8 cellular contexts compared by ENCODE assay signal in genomic region chr19:15836595-15837398, GRCh38. TPM values are rescaled to one million over a fixed set of nuclear protein-coding genes. Genes with fewer than 3 reads are reported as not detected.
DNase-seq lines count a peak whose midpoint lies in the region; ATAC-seq and TF ChIP-seq lines count a peak whose summit lies in the region.

No MANE protein-coding gene starts in this region.

- peak; percentile 50 for TF ChIP-seq POLR2A in esophagus muscularis mucosa (IDR thresholded peaks at IDR 0.05; ENCODE audit: low read depth)

- H3K4me3 ChIP-seq in HUES48 (ENCODE audit: low read depth, low read length) (peak overlapping the region; percentile 32; the same call in 1 of the 2 replicates), esophagus muscularis mucosa (peak overlapping the region; percentile 79 to 98 (median 86)), neuronal stem cell (ENCODE audit: low read length in 2 of 2) (peak overlapping the region in 1 of 2 donors; percentile 88)

- H2AK5ac ChIP-seq in neuronal stem cell (ENCODE audit: low read depth, low read length), result peak overlapping the region; percentile 28

- peak overlapping the region; percentile 17 for H2BK15ac ChIP-seq in neuronal stem cell (ENCODE audit: low read length)

- H3K18ac ChIP-seq in neuronal stem cell (ENCODE audit: low read length), result peak overlapping the region; percentile 94

- H3K36me3 Mint-ChIP-seq in activated T-cell treated with anti-CD3 and anti-CD28 coated beads, Interleukin-2, amount 50 U/mL, for 24 hours (ENCODE audit: low read depth), result no peaks in the 10 kb centered on the region

- no peak overlapping the region for H2BK12ac ChIP-seq in neuronal stem cell (ENCODE audit: low read length)

- DNase-seq in DMS 273 (lab: John Stamatoyannopoulos, UW; ENCODE audit: unreplicated experiment) (peak; percentile 89), esophagus muscularis mucosa (ENCODE audit: extremely low spot score) (peak; percentile 99), neuronal stem cell (ENCODE audit: low spot score) (peak; percentile 87), substantia nigra (lab: John Stamatoyannopoulos, UW) (peak; percentile 70 to 97 (median 93))
- peak; percentile 93 for DNase-seq in activated T-cell treated with anti-CD3 and anti-CD28 coated beads, Interleukin-2, amount 50 U/mL, for 24 hours

- under 1% methylated on average over 21 of the region's 49 CpGs for WGBS in esophagus muscularis mucosa
- no CpG with 5 or more reads among the region's 49 CpGs for WGBS in neuronal stem cell (ENCODE audit: extremely low coverage in 2 of 2, insufficient read length in 2 of 2, insufficient replicate concordance in 1 of 2), 2 donors

- no peak for TF ChIP-seq EP300 in esophagus muscularis mucosa (IDR thresholded peaks at IDR 0.05)

- no peak overlapping the region for H3K27ac ChIP-seq in HUES48 (ENCODE audit: low read depth, low read length)
- H3K27ac ChIP-seq in esophagus muscularis mucosa (replicated peaks in 1 of 4), result peak overlapping the region; percentile 97 to 99 (median 98)
- H3K27ac ChIP-seq in neuronal stem cell (replicated peaks; ENCODE audit: low read length), result peak overlapping the region; percentile 96
- peak overlapping the region; percentile 93 for H3K27ac ChIP-seq in substantia nigra (ENCODE audit: low read depth, low read length, poor library complexity, severe bottlenecking)

- no peaks in the 10 kb centered on the region for H3K79me1 ChIP-seq in neuronal stem cell (ENCODE audit: low read depth, low read length)

- peak overlapping the region; percentile 43 for H3K4me2 ChIP-seq in neuronal stem cell (ENCODE audit: insufficient read depth, low read length, poor library complexity, severe bottlenecking)

- H3K27me3 Mint-ChIP-seq in activated T-cell treated with anti-CD3 and anti-CD28 coated beads, Interleukin-2, amount 50 U/mL, for 24 hours, result no peaks in the 10 kb centered on the region

- H3K9me3 Mint-ChIP-seq in activated T-cell treated with anti-CD3 and anti-CD28 coated beads, Interleukin-2, amount 50 U/mL, for 24 hours, result no peaks in the 10 kb centered on the region

- no peak overlapping the region for H4K91ac ChIP-seq in neuronal stem cell (ENCODE audit: low read depth, low read length, poor library complexity)

- H3K4me1 ChIP-seq in HUES48 (ENCODE audit: control insufficient read depth, insufficient read depth, low read length), result no peaks in the 10 kb centered on the region
- H3K4me1 ChIP-seq in esophagus muscularis mucosa, result peaks cover 7 to 16% (median 14%) of the 10 kb centered on the region in 4 donors
- no peaks in the 10 kb centered on the region for H3K4me1 ChIP-seq in neuronal stem cell (ENCODE audit: control insufficient read depth in 2 of 2, insufficient read depth in 1 of 2, low read depth in 1 of 2, low read length in 2 of 2)

- intact Hi-C loops in esophagus muscularis mucosa (cut with DNase I), result no loop called here

- peak in 1 of 3 experiments; percentile 13 for TF ChIP-seq CTCF in esophagus muscularis mucosa (IDR thresholded peaks at IDR 0.05)

- ATAC-seq in GM21423 (IDR thresholded peaks at IDR 0.05; ENCODE audit: unreplicated experiment), result peak; percentile 96

- H3K27ac Mint-ChIP-seq in activated T-cell treated with anti-CD3 and anti-CD28 coated beads, Interleukin-2, amount 50 U/mL, for 24 hours, result peak overlapping the region; percentile 96

- H3K27me3 ChIP-seq in HUES48 (ENCODE audit: control insufficient read depth, insufficient read depth, low read length) (no peaks in the 10 kb centered on the region), esophagus muscularis mucosa (peaks cover 0 to 9% (median 0%) of the 10 kb centered on the region in 4 donors), neuronal stem cell (ENCODE audit: control insufficient read depth in 3 of 3, insufficient read depth in 3 of 3, low read depth in 1 of 3, low read length in 3 of 3) (peaks cover 0 to 12% (median 0%) of the 10 kb centered on the region in 3 experiments)

- no peak overlapping the region for H4K8ac ChIP-seq in neuronal stem cell (ENCODE audit: low read depth, low read length)

- H3K4ac ChIP-seq in neuronal stem cell (ENCODE audit: low read length), result no peak overlapping the region

- peak overlapping the region; percentile 85 for H3K4me3 Mint-ChIP-seq in activated T-cell treated with anti-CD3 and anti-CD28 coated beads, Interleukin-2, amount 50 U/mL, for 24 hours

- no peak overlapping the region for H2AFZ ChIP-seq in neuronal stem cell (ENCODE audit: low read length)

- peaks cover 25% of the 10 kb centered on the region for H3K4me1 Mint-ChIP-seq in activated T-cell treated with anti-CD3 and anti-CD28 coated beads, Interleukin-2, amount 50 U/mL, for 24 hours (ENCODE audit: low read depth)

- H3K36me3 ChIP-seq in HUES48 (ENCODE audit: control insufficient read depth, insufficient read depth, low read length) (no peaks in the 10 kb centered on the region), esophagus muscularis mucosa (no peaks in the 10 kb centered on the region), neuronal stem cell (replicated peaks in 1 of 2; ENCODE audit: control insufficient read depth in 2 of 2, insufficient read depth in 2 of 2, low read length in 2 of 2) (no peaks in the 10 kb centered on the region)

- H2BK5ac ChIP-seq in neuronal stem cell (ENCODE audit: low read length), result peak overlapping the region; percentile 66

- peak overlapping the region; percentile 93 for H3K23ac ChIP-seq in neuronal stem cell (ENCODE audit: low read depth, low read length, poor library complexity)

- H3K9ac ChIP-seq in HUES48 (ENCODE audit: low read depth, low read length) (no peak overlapping the region), neuronal stem cell (ENCODE audit: low read depth, low read length, poor library complexity) (peak overlapping the region; percentile 91)

- no peak overlapping the region for H2BK120ac ChIP-seq in neuronal stem cell (ENCODE audit: low read depth, low read length)

- H3K14ac ChIP-seq in neuronal stem cell (ENCODE audit: low read length), result peak overlapping the region; percentile 71

- H3K9me3 ChIP-seq in HUES48 (ENCODE audit: control insufficient read depth, insufficient read depth, low read length) (peaks cover 82% of the 10 kb centered on the region), esophagus muscularis mucosa (no peaks in the 10 kb centered on the region), neuronal stem cell (replicated peaks in 1 of 2; ENCODE audit: control insufficient read depth in 2 of 2, insufficient read depth in 1 of 2, low read depth in 1 of 2, low read length in 2 of 2) (peaks cover 0 to 2% of the 10 kb centered on the region in 2 donors)

TF ChIP-seq in PFSK-1, 5 proteins besides CTCF, POLR2A, EP300 and RAD21:
- no peak for TF ChIP-seq SIN3A (IDR thresholded peaks at IDR 0.05; ENCODE audit: borderline replicate concordance, insufficient read depth, low read length)
- TF ChIP-seq REST (IDR thresholded peaks at IDR 0.05; ENCODE audit: insufficient read depth in 1 of 2, low read depth in 2 of 2, low read length in 2 of 2), result peak in 1 of 2 experiments; percentile 43; a peak in 1 of 4 replicates
- TF ChIP-seq POLR2AphosphoS5 (IDR thresholded peaks at IDR 0.05; ENCODE audit: low read depth, low read length), result peak; percentile 25; the same call in 1 of the 2 replicates
- TF ChIP-seq FOXP2 (optimal IDR thresholded peaks at IDR 0.05; ENCODE audit: borderline replicate concordance, extremely low read depth, extremely low read length, insufficient read depth), result no peak
- peak; percentile 35; the same call in 1 of the 2 replicates for TF ChIP-seq TAF1 (IDR thresholded peaks at IDR 0.05; ENCODE audit: borderline replicate concordance, insufficient read depth, low read length)

RNA-seq across cellular contexts. Expression of gene OR10H1, which starts 21.3 kb away (rescaled TPM):
- polyA plus RNA-seq in PFSK-1 (2012; ENCODE audit: insufficient read length, low read depth), result 0.09 TPM
- not detected for total RNA-seq in esophagus muscularis mucosa
- not detected for polyA plus RNA-seq in neuronal stem cell (2013, experiment 1 of 2)
- polyA plus RNA-seq in neuronal stem cell (2013, experiment 2 of 2), result not detected

RNA-seq across cellular contexts. Expression of gene OR10H5, which starts 49.3 kb away (rescaled TPM):
- not detected for polyA plus RNA-seq in PFSK-1 (2012; ENCODE audit: insufficient read length, low read depth)
- under 1 TPM in 1 of 4 donors, not detected in 3; 0.06 TPM for total RNA-seq in esophagus muscularis mucosa
- polyA plus RNA-seq in neuronal stem cell (2013, experiment 1 of 2), result not detected
- not detected for polyA plus RNA-seq in neuronal stem cell (2013, experiment 2 of 2)
